In the genomic region with DNA sequence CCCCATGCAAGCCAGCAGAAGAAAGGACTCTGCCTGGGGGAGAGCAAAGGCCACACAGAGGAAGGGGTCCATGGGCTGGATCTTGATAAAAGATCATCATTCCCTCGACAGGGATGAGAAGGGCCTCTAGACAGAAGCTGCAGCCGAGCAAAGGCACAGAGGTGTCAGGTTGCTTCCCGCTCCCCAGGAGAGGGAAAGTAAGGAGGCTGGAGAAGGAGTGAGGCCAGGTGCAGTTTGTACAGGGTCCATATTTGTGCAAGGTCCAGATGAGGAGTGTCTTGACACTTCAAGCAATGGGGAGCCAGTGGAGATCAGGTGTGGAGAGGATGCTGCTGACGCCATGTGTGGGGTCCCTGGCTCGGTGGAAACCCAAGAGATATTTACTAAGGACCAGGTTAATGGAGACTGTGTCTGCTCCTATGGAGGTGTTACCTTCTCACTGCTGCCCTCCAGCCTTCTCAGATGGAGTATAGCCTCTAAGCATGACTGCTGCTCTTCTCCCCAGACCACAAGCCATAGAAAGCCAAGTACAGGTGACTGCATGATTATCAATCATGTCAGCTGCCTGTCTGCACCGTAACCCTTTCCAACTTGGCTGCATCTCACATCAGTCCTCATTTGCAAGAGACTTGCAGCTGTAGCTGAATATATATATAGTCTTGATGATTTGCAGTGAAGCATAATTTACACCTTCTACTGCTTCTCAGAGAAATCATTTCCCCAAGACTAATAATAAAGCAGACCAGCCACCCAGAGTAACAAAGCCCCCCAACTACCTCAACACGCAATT, we compare ENCODE assay signal across 1 cellular context.
TF ChIP-seq lines count a peak whose summit lies in the region.

No MANE protein-coding gene starts in this region.

TF ChIP-seq in GM23338, 12 proteins besides CTCF, POLR2A, EP300 and RAD21 (continued from another document):
- TF ChIP-seq, protein P1, sequence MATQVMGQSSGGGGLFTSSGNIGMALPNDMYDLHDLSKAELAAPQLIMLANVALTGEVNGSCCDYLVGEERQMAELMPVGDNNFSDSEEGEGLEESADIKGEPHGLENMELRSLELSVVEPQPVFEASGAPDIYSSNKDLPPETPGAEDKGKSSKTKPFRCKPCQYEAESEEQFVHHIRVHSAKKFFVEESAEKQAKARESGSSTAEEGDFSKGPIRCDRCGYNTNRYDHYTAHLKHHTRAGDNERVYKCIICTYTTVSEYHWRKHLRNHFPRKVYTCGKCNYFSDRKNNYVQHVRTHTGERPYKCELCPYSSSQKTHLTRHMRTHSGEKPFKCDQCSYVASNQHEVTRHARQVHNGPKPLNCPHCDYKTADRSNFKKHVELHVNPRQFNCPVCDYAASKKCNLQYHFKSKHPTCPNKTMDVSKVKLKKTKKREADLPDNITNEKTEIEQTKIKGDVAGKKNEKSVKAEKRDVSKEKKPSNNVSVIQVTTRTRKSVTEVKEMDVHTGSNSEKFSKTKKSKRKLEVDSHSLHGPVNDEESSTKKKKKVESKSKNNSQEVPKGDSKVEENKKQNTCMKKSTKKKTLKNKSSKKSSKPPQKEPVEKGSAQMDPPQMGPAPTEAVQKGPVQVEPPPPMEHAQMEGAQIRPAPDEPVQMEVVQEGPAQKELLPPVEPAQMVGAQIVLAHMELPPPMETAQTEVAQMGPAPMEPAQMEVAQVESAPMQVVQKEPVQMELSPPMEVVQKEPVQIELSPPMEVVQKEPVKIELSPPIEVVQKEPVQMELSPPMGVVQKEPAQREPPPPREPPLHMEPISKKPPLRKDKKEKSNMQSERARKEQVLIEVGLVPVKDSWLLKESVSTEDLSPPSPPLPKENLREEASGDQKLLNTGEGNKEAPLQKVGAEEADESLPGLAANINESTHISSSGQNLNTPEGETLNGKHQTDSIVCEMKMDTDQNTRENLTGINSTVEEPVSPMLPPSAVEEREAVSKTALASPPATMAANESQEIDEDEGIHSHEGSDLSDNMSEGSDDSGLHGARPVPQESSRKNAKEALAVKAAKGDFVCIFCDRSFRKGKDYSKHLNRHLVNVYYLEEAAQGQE (IDR thresholded peaks at IDR 0.05; ENCODE audit: unreplicated experiment), result no peak
- no peak for TF ChIP-seq CREB1 (CRISPR knock-in tag; IDR thresholded peaks at IDR 0.05; ENCODE audit: low read depth)
- no peak for TF ChIP-seq EZH2phosphoT487 (IDR thresholded peaks at IDR 0.05; ENCODE audit: unreplicated experiment)
TF ChIP-seq in GM23338: peak in this region for 0.
